In genomic region chr16:65704866-65705265, GRCh38 we compare ENCODE assay signal across 14 cellular contexts.
DNase-seq lines count a peak whose midpoint lies in the region; ATAC-seq and TF ChIP-seq lines count a peak whose summit lies in the region.
"Had no signal": no experiment of that assay in that cellular context is flagged by ENCODE, and none has a peak within 500 bp of the region (broad histone marks: within the 10 kb centered on the region; RNA-seq: fewer than 3 reads in every experiment).

No MANE protein-coding gene starts in this region.

- H3K27ac Mint-ChIP-seq in Calu3 (ENCODE audit: unreplicated experiment), result no peak overlapping the region
- H3K27ac Mint-ChIP-seq: T-helper 1 cell treated with Interleukin-12 subunit alpha and Interleukin-12 subunit beta and Interleukin-4 antibody, amounts not matched to agents 30 μg/mL and 1 μg/mL, for 36 hours had no signal

- ATAC-seq in Panc1, result no peak
- ATAC-seq in foreskin keratinocyte, result no peak
- ATAC-seq in GM21529 (IDR thresholded peaks at IDR 0.05; ENCODE audit: unreplicated experiment), result no peak
- ATAC-seq: left colon had no signal

- CTCF ChIA-PET in AG04450 (lab: Charles Lee), result no interaction called here
- CTCF ChIA-PET in Panc1 (lab: Charles Lee), result no interaction called here
- CTCF ChIA-PET in RWPE1 (lab: Yijun Ruan, JAX), result interaction anchor here (0.6 kb wide), 1 partner anchor 848 kb away, joined by 3 read pairs; the partner anchor contains the start of gene CKLF
- CTCF ChIA-PET in Calu3 (lab: Charles Lee), result no interaction called here

- H3K9me3 Mint-ChIP-seq in Calu3 (ENCODE audit: low read depth, unreplicated experiment), result peaks cover 8% of the 10 kb centered on the region
- H3K9me3 Mint-ChIP-seq: T-helper 1 cell treated with Interleukin-12 subunit alpha and Interleukin-12 subunit beta and Interleukin-4 antibody, amounts not matched to agents 30 μg/mL and 1 μg/mL, for 36 hours had no signal

- DNase-seq in AG04450 (ENCODE audit: low read depth, low spot score) (no peak), Panc1 (ENCODE audit: low read depth, low spot score) (no peak), foreskin keratinocyte (no peak), RWPE1 (ENCODE audit: low spot score) (no peak), Calu3 (no peak)
- DNase-seq in stimulated activated CD4-positive, alpha-beta T cell treated with anti-CD3 and anti-CD28 coated beads, Interleukin-1b, Interleukin-23, amount 100 ng/mL, for 48 hours, result no peak
- DNase-seq: activated CD4-positive, alpha-beta T cell treated with anti-CD3 and anti-CD28 coated beads, Interleukin-2, amount 50 U/mL, for 48 hours; left colon; nucleus accumbens; stimulated activated naive CD4-positive, alpha-beta T cell had no signal

- H3K4me1 Mint-ChIP-seq in Calu3 (ENCODE audit: low read depth, unreplicated experiment), result no peaks in the 10 kb centered on the region

- in situ Hi-C loops in Panc1 (cut with HindIII; ENCODE audit: low pct_unique_long_range_greater_than_20kb, low sequenced_read_pairs), result no loop called here

- H3K9me3 ChIP-seq in AG04450 (ENCODE audit: control insufficient read depth, insufficient read depth, low read length) (no peaks in the 10 kb centered on the region), Panc1 (ENCODE audit: control insufficient read depth, insufficient read depth, low read depth, low read length) (no peaks in the 10 kb centered on the region)

- H3K4me1 ChIP-seq in Panc1 (ENCODE audit: control insufficient read depth, insufficient read depth, low read length) (no peaks in the 10 kb centered on the region), foreskin keratinocyte (no peaks in the 10 kb centered on the region)

- BruUV-seq in Panc1 (replicated peaks; lab: Mats Ljungman, UMichigan) (no TSS peak), Calu3 (replicated peaks; lab: Mats Ljungman, UMichigan) (no TSS peak)

- TF ChIP-seq CTCF in AG04450 (IDR thresholded peaks at IDR 0.05; ENCODE audit: low read depth, low read length) (peak; percentile 39), GM12873 (IDR thresholded peaks at IDR 0.05; ENCODE audit: insufficient read depth, low read depth, low read length, missing control alignments) (peak; percentile 27), Panc1 (IDR thresholded peaks at IDR 0.05) (peak; percentile 18), foreskin keratinocyte (conservative IDR thresholded peaks at IDR 0.05) (peak; percentile 59), RWPE1 (conservative IDR thresholded peaks at IDR 0.05; ENCODE audit: low read depth) (no peak), Calu3 (IDR thresholded peaks at IDR 0.05; ENCODE audit: unreplicated experiment) (no peak)

- H3K27me3 Mint-ChIP-seq in Calu3 (ENCODE audit: unreplicated experiment), result no peaks in the 10 kb centered on the region

- intact Hi-C loops in Panc1 (cut with micrococcal nuclease; ENCODE audit: unreplicated experiment) (no loop called here), Calu3 (cut with micrococcal nuclease; ENCODE audit: unreplicated experiment) (no loop called here)

- no peak overlapping the region for H3K4me3 Mint-ChIP-seq in Calu3 (ENCODE audit: low read depth, unreplicated experiment)
- H3K4me3 Mint-ChIP-seq: T-helper 1 cell treated with Interleukin-12 subunit alpha and Interleukin-12 subunit beta and Interleukin-4 antibody, amounts not matched to agents 30 μg/mL and 1 μg/mL, for 36 hours had no signal

- H3K36me3 ChIP-seq in Panc1 (ENCODE audit: control insufficient read depth, insufficient read depth, low read length), result no peaks in the 10 kb centered on the region

- H3K36me3 Mint-ChIP-seq in Calu3 (ENCODE audit: insufficient read depth, unreplicated experiment), result no peaks in the 10 kb centered on the region

- H3K27me3 ChIP-seq in AG04450 (ENCODE audit: control insufficient read depth, insufficient read depth, low read length) (peaks cover 6% of the 10 kb centered on the region), Panc1 (ENCODE audit: control insufficient read depth, insufficient read depth, low read length) (no peaks in the 10 kb centered on the region), foreskin keratinocyte (no peaks in the 10 kb centered on the region)

- POLR2A ChIA-PET in AG04450 (lab: Yijun Ruan, JAX), result no interaction called here
- POLR2A ChIA-PET in Panc1 (lab: Charles Lee), result no interaction called here
- POLR2A ChIA-PET in RWPE1 (lab: Yijun Ruan, JAX; ENCODE audit: low non-redundant PET), result no interaction called here

- H3K27ac ChIP-seq in AG04450 (ENCODE audit: low read depth, low read length), result no peak overlapping the region
- H3K27ac ChIP-seq in Panc1 (ENCODE audit: low read length), result no peak overlapping the region
- H3K27ac ChIP-seq in foreskin keratinocyte, result no peak overlapping the region
- H3K27ac ChIP-seq in RWPE1, result no peak overlapping the region
- H3K27ac ChIP-seq: HL-60 had no signal

- H3K4me3 ChIP-seq in AG04450 (ENCODE audit: low read depth, low read length), result no peak overlapping the region
- H3K4me3 ChIP-seq in Panc1 (ENCODE audit: low read depth in 2 of 2, low read length in 2 of 2), result no peak overlapping the region

Comparison
In these comparisons a context has a peak if more than half of its experiments do, and no peak if none do; other contexts are left out.
1. CTCF ChIP-seq: peak in AG04450 (single experiment), GM12873 (single experiment), Panc1 (single experiment) and foreskin keratinocyte (single experiment); none in RWPE1 (single experiment) and Calu3 (single experiment).